8 cellular contexts compared by ENCODE assay signal in the genomic region with DNA sequence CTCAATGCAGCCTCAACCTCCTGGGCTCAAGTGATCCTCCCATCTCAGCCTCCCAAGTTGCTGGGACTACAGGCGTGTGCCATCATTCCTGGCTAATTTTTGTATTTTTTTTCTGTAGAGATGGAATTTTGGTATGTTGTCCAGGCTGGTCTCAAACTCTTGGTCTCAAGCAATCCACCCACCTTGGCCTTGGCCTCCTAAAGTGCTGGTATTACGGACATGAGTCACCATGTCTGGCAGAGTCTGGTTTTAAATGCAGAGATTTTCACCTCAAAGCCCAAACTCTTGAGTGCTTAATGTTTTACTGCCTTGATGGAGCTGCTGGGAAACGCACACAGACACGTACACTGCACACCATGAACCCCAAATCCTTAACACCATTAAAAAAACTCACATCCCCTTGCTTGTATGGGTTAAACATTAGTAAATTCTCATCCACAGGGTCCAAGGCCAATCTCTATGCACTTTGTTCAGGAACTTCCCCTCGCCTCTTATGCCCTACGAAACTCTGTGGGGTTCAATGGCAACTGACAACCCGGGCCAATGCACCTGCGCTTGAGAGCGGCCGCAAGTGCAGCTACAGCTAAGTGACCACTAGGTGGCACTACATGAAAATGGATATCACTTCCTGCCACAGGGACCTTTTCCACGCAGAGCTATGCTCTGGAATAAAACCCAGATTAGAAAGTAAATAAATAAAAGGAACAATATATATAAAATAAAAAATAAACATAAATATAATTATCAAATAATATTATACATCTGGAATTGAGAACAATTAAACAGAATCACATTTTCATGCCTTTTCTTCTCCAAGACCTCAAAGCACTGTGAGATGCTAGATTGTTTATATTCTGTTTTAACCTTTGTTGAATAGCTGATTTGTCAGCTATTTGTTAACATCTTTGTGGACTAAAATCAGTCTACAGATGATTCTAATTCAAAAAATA.
DNase-seq lines count a peak whose midpoint lies in the region; ATAC-seq, FAIRE-seq and TF ChIP-seq lines count a peak whose summit lies in the region.

No MANE protein-coding gene starts in this region.

- H3K36me3 ChIP-seq in NT2/D1 (ENCODE audit: insufficient read depth, insufficient read length, low read length) = peaks cover 36% of the 10 kb centered on the region

- H3K4me1 ChIP-seq in NT2/D1 (ENCODE audit: insufficient read depth, insufficient read length) = no peaks in the 10 kb centered on the region

- FAIRE-seq in D721Med (lab: Jason Lieb, UNC) = no peak

- no peak for TF ChIP-seq POLR2A in erythroblast (IDR thresholded peaks at IDR 0.05; ENCODE audit: low read length)

- ATAC-seq in GM19467 (IDR thresholded peaks at IDR 0.05; ENCODE audit: unreplicated experiment) = peak; percentile 89
- ATAC-seq in HG03565 (IDR thresholded peaks at IDR 0.05; ENCODE audit: unreplicated experiment) = peak; percentile 89

- no peak overlapping the region for H3K4me3 Mint-ChIP-seq in nephron
- no peak overlapping the region for H3K4me3 Mint-ChIP-seq in stimulated activated naive CD8-positive, alpha-beta T cell treated with anti-CD3 and anti-CD28 coated beads, Interleukin-15, Interleukin-2, amounts not matched to agents 100 ng/mL and 50 ng/mL, for 24 hours

- H3K27me3 Mint-ChIP-seq in nephron (ENCODE audit: low read depth) = no peaks in the 10 kb centered on the region
- H3K27me3 Mint-ChIP-seq in stimulated activated naive CD8-positive, alpha-beta T cell treated with anti-CD3 and anti-CD28 coated beads, Interleukin-15, Interleukin-2, amounts not matched to agents 100 ng/mL and 50 ng/mL, for 24 hours = no peaks in the 10 kb centered on the region

- no peaks in the 10 kb centered on the region for H3K9me3 Mint-ChIP-seq in nephron
- H3K9me3 Mint-ChIP-seq in stimulated activated naive CD8-positive, alpha-beta T cell treated with anti-CD3 and anti-CD28 coated beads, Interleukin-15, Interleukin-2, amounts not matched to agents 100 ng/mL and 50 ng/mL, for 24 hours = no peaks in the 10 kb centered on the region

- H3K36me3 Mint-ChIP-seq in nephron (ENCODE audit: low read depth) = peaks cover 21% of the 10 kb centered on the region
- peaks cover 25% of the 10 kb centered on the region for H3K36me3 Mint-ChIP-seq in stimulated activated naive CD8-positive, alpha-beta T cell treated with anti-CD3 and anti-CD28 coated beads, Interleukin-15, Interleukin-2, amounts not matched to agents 100 ng/mL and 50 ng/mL, for 24 hours (ENCODE audit: low read depth)

- H3K4me3 ChIP-seq in NT2/D1 (ENCODE audit: insufficient read length, low read depth) = no peak overlapping the region

- H3K9me3 ChIP-seq in NT2/D1 (ENCODE audit: insufficient read depth, low read length) = no peaks in the 10 kb centered on the region

- H3K4me1 Mint-ChIP-seq in nephron = peaks cover 3% of the 10 kb centered on the region
- H3K4me1 Mint-ChIP-seq in stimulated activated naive CD8-positive, alpha-beta T cell treated with anti-CD3 and anti-CD28 coated beads, Interleukin-15, Interleukin-2, amounts not matched to agents 100 ng/mL and 50 ng/mL, for 24 hours (ENCODE audit: low read depth) = peaks cover 11% of the 10 kb centered on the region

- TF ChIP-seq CTCF in D721Med (IDR thresholded peaks at IDR 0.05; ENCODE audit: insufficient read depth, missing control alignments) (peak; percentile 78), nephron (IDR thresholded peaks at IDR 0.05; ENCODE audit: unreplicated experiment in 3 of 3) (peak; percentile 89 to 91 (median 90))

- no peak overlapping the region for H3K9ac ChIP-seq in NT2/D1 (ENCODE audit: insufficient read length, low read depth)

- H3K27me3 ChIP-seq in NT2/D1 (ENCODE audit: insufficient read depth, insufficient read length) = no peaks in the 10 kb centered on the region

- H3K27ac Mint-ChIP-seq in nephron = peak overlapping the region in 1 of 3 experiments; percentile 3
- H3K27ac Mint-ChIP-seq in stimulated activated naive CD8-positive, alpha-beta T cell treated with anti-CD3 and anti-CD28 coated beads, Interleukin-15, Interleukin-2, amounts not matched to agents 100 ng/mL and 50 ng/mL, for 24 hours = peak overlapping the region; percentile 9

- no peak for DNase-seq in D721Med (ENCODE audit: insufficient read length, low spot score)
- DNase-seq in NT2/D1 (ENCODE audit: low read depth, low spot score) = peak; percentile 40
- DNase-seq in activated T-cell treated with anti-CD3 and anti-CD28 coated beads for 4 hours = peak; percentile 48
- peak; percentile 66 to 76 for DNase-seq in erythroblast (lab: John Stamatoyannopoulos, UW)
